ENCODE assay signal across 13 cellular contexts in the genomic region with DNA sequence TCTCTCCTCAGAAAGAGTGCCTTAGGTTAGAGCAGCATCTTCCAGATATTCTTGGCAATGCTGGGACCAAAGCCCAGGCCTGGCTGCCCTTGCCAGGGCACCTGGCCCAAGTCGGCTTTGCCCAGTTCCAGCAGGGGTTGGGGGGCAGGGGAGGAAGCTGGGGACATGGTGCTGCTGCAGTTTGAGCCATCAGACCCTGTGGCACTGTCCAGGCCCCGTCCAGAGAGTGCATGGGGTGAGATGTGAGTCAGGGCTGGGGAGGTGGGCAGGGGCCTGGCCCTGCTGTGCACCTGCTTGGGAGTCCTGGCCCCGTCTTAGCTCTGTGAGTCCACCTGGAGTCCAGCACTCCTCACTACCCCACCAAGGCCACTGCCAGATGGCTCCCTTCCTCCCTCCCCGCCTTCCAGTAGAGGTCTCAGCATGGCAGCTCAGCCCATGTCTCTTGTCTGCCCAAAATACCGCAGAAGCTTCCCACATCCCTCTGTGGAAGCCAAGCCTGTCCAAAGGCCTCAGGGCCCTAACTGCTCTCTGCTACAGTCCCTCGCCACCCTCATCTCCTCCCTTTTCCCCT. TPM values are rescaled to one million over a fixed set of nuclear protein-coding genes. Genes with fewer than 3 reads are reported as not detected.
DNase-seq lines count a peak whose midpoint lies in the region; ATAC-seq and TF ChIP-seq lines count a peak whose summit lies in the region.
"Had no signal": no experiment of that assay in that cellular context is flagged by ENCODE, and none has a peak within 500 bp of the region (broad histone marks: within the 10 kb centered on the region; RNA-seq: fewer than 3 reads in every experiment).

No MANE protein-coding gene starts in this region.

- H3K4me1 ChIP-seq in SK-N-SH (ENCODE audit: control insufficient read depth in 1 of 2, insufficient read depth in 2 of 2, low read depth in 1 of 2, low read length in 1 of 2) = peaks cover 0 to 42% of the 10 kb centered on the region in 2 experiments; a peak in 1 of 4 replicates

- H3K79me2 ChIP-seq in SK-N-SH (ENCODE audit: insufficient read depth) = 0 out of 2 replicates have a peak, but pooled peaks cover 3% of the 10 kb centered on the region

- H3K9me3 Mint-ChIP-seq in activated CD8-positive, alpha-beta T cell treated with anti-CD3 and anti-CD28 coated beads, Interleukin-2, amount 10 ng/mL, durations not matched to agents 7 days and 5 days (ENCODE audit: insufficient read depth) = no peaks in the 10 kb centered on the region
- H3K9me3 Mint-ChIP-seq in progenitor cell of endocrine pancreas (ENCODE audit: low read depth) = no peaks in the 10 kb centered on the region

- H3F3A ChIP-seq in SK-N-SH (replicated peaks; ENCODE audit: insufficient read depth) = no peaks in the 10 kb centered on the region

- H3K9me2 ChIP-seq in SK-N-SH = no peaks in the 10 kb centered on the region

- no peaks in the 10 kb centered on the region for H4K20me1 ChIP-seq in SK-N-SH (ENCODE audit: insufficient read depth)

- H3K27me3 ChIP-seq in SK-N-SH (ENCODE audit: insufficient read depth) = no peaks in the 10 kb centered on the region
- H3K27me3 ChIP-seq: adrenal gland, suprapubic skin had no signal

- CTCF ChIA-PET in SK-N-SH (lab: Yijun Ruan, JAX) = interaction anchor here (0.9 to 2.0 kb wide), 2 partner anchors 10 to 54 kb away, joined by 3 to 7 read pairs; a partner anchor contains a TSS
- CTCF ChIA-PET in activated CD8-positive, alpha-beta T cell treated with anti-CD3 and anti-CD28 coated beads, Interleukin-2, amount 10 ng/mL, durations not matched to agents 7 days and 5 days (lab: Charles Lee) = interaction anchor here (1.2 to 2.8 kb wide), 4 partner anchors 28 to 72 kb away, joined by 4 to 15 read pairs (median 5); a partner anchor contains a TSS

- H3K4me3 Mint-ChIP-seq in activated CD8-positive, alpha-beta T cell treated with anti-CD3 and anti-CD28 coated beads, Interleukin-2, amount 10 ng/mL, durations not matched to agents 7 days and 5 days = no peak overlapping the region
- H3K4me3 Mint-ChIP-seq in progenitor cell of endocrine pancreas (ENCODE audit: low read depth) = no peak overlapping the region

- intact Hi-C loops in left ventricle myocardium superior (cut with micrococcal nuclease) = no loop called here

- TF ChIP-seq RAD21 in SK-N-SH (IDR thresholded peaks at IDR 0.05; ENCODE audit: low read length) = no peak

- H3K27ac ChIP-seq in SK-N-SH (ENCODE audit: low read depth in 2 of 2, low read length in 1 of 2) = peak overlapping the region; percentile 32 to 63; a peak in 2 of 4 replicates
- H3K27ac ChIP-seq: suprapubic skin had no signal

- H3K9me3 ChIP-seq in SK-N-SH = no peaks in the 10 kb centered on the region
- H3K9me3 ChIP-seq: adrenal gland, suprapubic skin had no signal

- no peak for TF ChIP-seq EP300 in SK-N-SH (IDR thresholded peaks at IDR 0.05; ENCODE audit: borderline replicate concordance in 1 of 2, low read depth in 1 of 2, low read length in 1 of 2)

- H3K4me3 ChIP-seq in SK-N-SH (ENCODE audit: low read depth in 2 of 2, low read length in 1 of 2) = no peak overlapping the region
- H3K4me3 ChIP-seq: adrenal gland, skin epidermis, suprapubic skin had no signal

- H3K9ac ChIP-seq in SK-N-SH = no peak overlapping the region

- DNase-seq in SK-N-SH (peak; percentile 47), left ventricle myocardium superior (peak; percentile 56), progenitor cell of endocrine pancreas (ENCODE audit: low spot score, unreplicated experiment) (no peak), NCI-H2029 treated with DMSO at 0.1 percent for 48 hours (lab: John Stamatoyannopoulos, UW) (no peak), NCI-H1092 treated with DMSO at 0.1 percent for 48 hours (lab: John Stamatoyannopoulos, UW) (no peak)
- no peak for DNase-seq in activated CD8-positive, alpha-beta T cell treated with anti-CD3 and anti-CD28 coated beads, Interleukin-2, amount 10 ng/mL, durations not matched to agents 7 days and 5 days
- DNase-seq: 8988T, NCI-H187 had no signal

- H3K4me2 ChIP-seq in SK-N-SH = no peak overlapping the region

- no peak for TF ChIP-seq CTCF in SK-N-SH (IDR thresholded peaks at IDR 0.05)
- TF ChIP-seq CTCF in progenitor cell of endocrine pancreas (IDR thresholded peaks at IDR 0.05; ENCODE audit: unreplicated experiment) = no peak

- H3K27ac Mint-ChIP-seq in activated CD8-positive, alpha-beta T cell treated with anti-CD3 and anti-CD28 coated beads, Interleukin-2, amount 10 ng/mL, durations not matched to agents 7 days and 5 days = peak overlapping the region; percentile 85
- peak overlapping the region; percentile 59 for H3K27ac Mint-ChIP-seq in progenitor cell of endocrine pancreas

- no peak overlapping the region for H2AFZ ChIP-seq in SK-N-SH (ENCODE audit: low read depth)

- WGBS in SK-N-SH (ENCODE audit: low lambda C conversion rate) = 46% methylated on average over 2 of the region's 6 CpGs

- peaks cover 27 to 41% of the 10 kb centered on the region in 2 experiments for H3K36me3 ChIP-seq in SK-N-SH (replicated peaks in 1 of 2; ENCODE audit: control insufficient read depth in 1 of 2, insufficient read depth in 2 of 2, low read length in 1 of 2)

- no peaks in the 10 kb centered on the region for H3K27me3 Mint-ChIP-seq in activated CD8-positive, alpha-beta T cell treated with anti-CD3 and anti-CD28 coated beads, Interleukin-2, amount 10 ng/mL, durations not matched to agents 7 days and 5 days (ENCODE audit: low read depth)
- no peaks in the 10 kb centered on the region for H3K27me3 Mint-ChIP-seq in progenitor cell of endocrine pancreas

- H3K4me1 Mint-ChIP-seq in activated CD8-positive, alpha-beta T cell treated with anti-CD3 and anti-CD28 coated beads, Interleukin-2, amount 10 ng/mL, durations not matched to agents 7 days and 5 days (ENCODE audit: low read depth) = peaks cover 68% of the 10 kb centered on the region
- H3K4me1 Mint-ChIP-seq in progenitor cell of endocrine pancreas (ENCODE audit: low read depth) = no peaks in the 10 kb centered on the region

- H3K36me3 Mint-ChIP-seq in activated CD8-positive, alpha-beta T cell treated with anti-CD3 and anti-CD28 coated beads, Interleukin-2, amount 10 ng/mL, durations not matched to agents 7 days and 5 days (ENCODE audit: low read depth) = peaks cover 82% of the 10 kb centered on the region
- H3K36me3 Mint-ChIP-seq in progenitor cell of endocrine pancreas (ENCODE audit: insufficient read depth) = peaks cover 38% of the 10 kb centered on the region

- POLR2A ChIA-PET in SK-N-SH (lab: Yijun Ruan, JAX) = interaction anchor here (0.6 to 1.0 kb wide), 3 partner anchors 50 to 496 kb away, joined by 3 read pairs; a partner anchor contains a TSS
- POLR2A ChIA-PET in activated CD8-positive, alpha-beta T cell treated with anti-CD3 and anti-CD28 coated beads, Interleukin-2, amount 10 ng/mL, durations not matched to agents 7 days and 5 days (lab: Charles Lee) = interaction anchor here (0.9 to 1.2 kb wide), 2 partner anchors 35 to 71 kb away, joined by 3 to 4 read pairs; a partner anchor contains a TSS

- ATAC-seq in SK-N-SH treated with all-trans-retinoic acid at 6 μM for 48 hours (no peak; the same call in 1 of the 3 replicates), left ventricle myocardium superior (peak; percentile 61), GM21786 (IDR thresholded peaks at IDR 0.05; ENCODE audit: unreplicated experiment) (no peak)
- ATAC-seq in activated CD8-positive, alpha-beta T cell treated with anti-CD3 and anti-CD28 coated beads, Interleukin-2, amount 10 ng/mL, durations not matched to agents 7 days and 5 days = no peak

TF ChIP-seq in SK-N-SH, 30 proteins besides CTCF, POLR2A, EP300 and RAD21 (continues in another document):
- TF ChIP-seq GATA2 (CRISPR knock-in tag; IDR thresholded peaks at IDR 0.05) (no peak), SIN3A (IDR thresholded peaks at IDR 0.05; ENCODE audit: borderline replicate concordance, low read depth, low read length) (no peak)

TF ChIP-seq in SK-N-SH treated with all-trans-retinoic acid at 6 μM for 48 hours, 23 proteins besides CTCF, POLR2A, EP300 and RAD21 (continues in another document):
- TF ChIP-seq ZNF565 (CRISPR knock-in tag; conservative IDR thresholded peaks at IDR 0.05; ENCODE audit: low read depth) (no peak), ZFP30 (CRISPR knock-in tag; IDR thresholded peaks at IDR 0.05) (no peak), SNAI2 (CRISPR knock-in tag; IDR thresholded peaks at IDR 0.05) (no peak)

RNA-seq across cellular contexts. Expression of a gene that starts 16.6 kb away (rescaled TPM):
- polyA plus RNA-seq in SK-N-SH (2012; rRNA removed) = not detected in 2 replicates
- polyA plus RNA-seq in SK-N-SH (2012; cell fraction: cytosol; rRNA removed) = not detected in 2 replicates
- polyA plus RNA-seq in SK-N-SH (2012; cell fraction: nucleus; rRNA removed) = 0.01 TPM in 2 replicates
- total RNA-seq in activated CD8-positive, alpha-beta T cell treated with anti-CD3 and anti-CD28 coated beads, Interleukin-2, amount 10 ng/mL, durations not matched to agents 7 days and 5 days = 1 to 10 TPM; 8.1 to 10.0 TPM
- 2.1 TPM for total RNA-seq in left ventricle myocardium superior
- total RNA-seq in progenitor cell of endocrine pancreas = 1.5 and 2.8 TPM in 2 replicates

RNA-seq across cellular contexts. Expression of a gene that starts 35.4 kb away (rescaled TPM):
- 182 and 215 TPM in 2 replicates for polyA plus RNA-seq in SK-N-SH (2012; rRNA removed)
- 170 and 192 TPM in 2 replicates for polyA plus RNA-seq in SK-N-SH (2012; cell fraction: cytosol; rRNA removed)
- 113 and 134 TPM in 2 replicates for polyA plus RNA-seq in SK-N-SH (2012; cell fraction: nucleus; rRNA removed)
- 100 to 1,000 TPM; 112 to 113 TPM for total RNA-seq in activated CD8-positive, alpha-beta T cell treated with anti-CD3 and anti-CD28 coated beads, Interleukin-2, amount 10 ng/mL, durations not matched to agents 7 days and 5 days
- total RNA-seq in left ventricle myocardium superior = 48.5 TPM
- 185 and 195 TPM in 2 replicates for total RNA-seq in progenitor cell of endocrine pancreas

RNA-seq across cellular contexts. Expression of a gene that starts 35.5 kb away (rescaled TPM):
- 21.8 and 27.1 TPM in 2 replicates for polyA plus RNA-seq in SK-N-SH (2012; rRNA removed)
- polyA plus RNA-seq in SK-N-SH (2012; cell fraction: cytosol; rRNA removed) = 9.3 and 12.5 TPM in 2 replicates
- polyA plus RNA-seq in SK-N-SH (2012; cell fraction: nucleus; rRNA removed) = 68.9 and 85.4 TPM in 2 replicates
- total RNA-seq in activated CD8-positive, alpha-beta T cell treated with anti-CD3 and anti-CD28 coated beads, Interleukin-2, amount 10 ng/mL, durations not matched to agents 7 days and 5 days = 1 to 10 TPM; 6.7 to 7.9 TPM
- 25.3 TPM for total RNA-seq in left ventricle myocardium superior
- total RNA-seq in progenitor cell of endocrine pancreas = 39.7 and 40.1 TPM in 2 replicates

RNA-seq across cellular contexts. Expression of a gene that starts 49.5 kb away (rescaled TPM):
- polyA plus RNA-seq in SK-N-SH (2012; rRNA removed) = 50.8 and 64.4 TPM in 2 replicates
- polyA plus RNA-seq in SK-N-SH (2012; cell fraction: cytosol; rRNA removed) = 31.3 and 49.7 TPM in 2 replicates
- polyA plus RNA-seq in SK-N-SH (2012; cell fraction: nucleus; rRNA removed) = 48.3 and 75.0 TPM in 2 replicates
- under 1 TPM; 0.42 to 0.55 TPM for total RNA-seq in activated CD8-positive, alpha-beta T cell treated with anti-CD3 and anti-CD28 coated beads, Interleukin-2, amount 10 ng/mL, durations not matched to agents 7 days and 5 days
- 32.3 TPM for total RNA-seq in left ventricle myocardium superior
- total RNA-seq in progenitor cell of endocrine pancreas = 41.6 and 50.2 TPM in 2 replicates

RNA-seq across cellular contexts. Expression of a gene that starts 54.4 kb away (rescaled TPM):
- polyA plus RNA-seq in SK-N-SH (2012; rRNA removed) = 27.7 and 70.1 TPM in 2 replicates
- polyA plus RNA-seq in SK-N-SH (2012; cell fraction: cytosol; rRNA removed) = 50.5 and 57.1 TPM in 2 replicates
- polyA plus RNA-seq in SK-N-SH (2012; cell fraction: nucleus; rRNA removed) = 31.9 and 32.3 TPM in 2 replicates
- 100 to 1,000 TPM; 134 to 140 TPM for total RNA-seq in activated CD8-positive, alpha-beta T cell treated with anti-CD3 and anti-CD28 coated beads, Interleukin-2, amount 10 ng/mL, durations not matched to agents 7 days and 5 days
- total RNA-seq in left ventricle myocardium superior (1,571 TPM), progenitor cell of endocrine pancreas (39.5 and 42.3 TPM in 2 replicates)

Comparison
In these comparisons a context has a peak if more than half of its experiments do, and no peak if none do; other contexts are left out.
1. DNase-seq: peak in SK-N-SH (single experiment) and left ventricle myocardium superior (single experiment); none in activated CD8-positive, alpha-beta T cell treated with anti-CD3 and anti-CD28 coated beads, Interleukin-2, amount 10 ng/mL, durations not matched to agents 7 days and 5 days (single experiment), progenitor cell of endocrine pancreas (single experiment), NCI-H2029 treated with DMSO at 0.1 percent for 48 hours (single experiment) and NCI-H1092 treated with DMSO at 0.1 percent for 48 hours (single experiment).